1 cellular context compared by ENCODE assay signal in the genomic region with DNA sequence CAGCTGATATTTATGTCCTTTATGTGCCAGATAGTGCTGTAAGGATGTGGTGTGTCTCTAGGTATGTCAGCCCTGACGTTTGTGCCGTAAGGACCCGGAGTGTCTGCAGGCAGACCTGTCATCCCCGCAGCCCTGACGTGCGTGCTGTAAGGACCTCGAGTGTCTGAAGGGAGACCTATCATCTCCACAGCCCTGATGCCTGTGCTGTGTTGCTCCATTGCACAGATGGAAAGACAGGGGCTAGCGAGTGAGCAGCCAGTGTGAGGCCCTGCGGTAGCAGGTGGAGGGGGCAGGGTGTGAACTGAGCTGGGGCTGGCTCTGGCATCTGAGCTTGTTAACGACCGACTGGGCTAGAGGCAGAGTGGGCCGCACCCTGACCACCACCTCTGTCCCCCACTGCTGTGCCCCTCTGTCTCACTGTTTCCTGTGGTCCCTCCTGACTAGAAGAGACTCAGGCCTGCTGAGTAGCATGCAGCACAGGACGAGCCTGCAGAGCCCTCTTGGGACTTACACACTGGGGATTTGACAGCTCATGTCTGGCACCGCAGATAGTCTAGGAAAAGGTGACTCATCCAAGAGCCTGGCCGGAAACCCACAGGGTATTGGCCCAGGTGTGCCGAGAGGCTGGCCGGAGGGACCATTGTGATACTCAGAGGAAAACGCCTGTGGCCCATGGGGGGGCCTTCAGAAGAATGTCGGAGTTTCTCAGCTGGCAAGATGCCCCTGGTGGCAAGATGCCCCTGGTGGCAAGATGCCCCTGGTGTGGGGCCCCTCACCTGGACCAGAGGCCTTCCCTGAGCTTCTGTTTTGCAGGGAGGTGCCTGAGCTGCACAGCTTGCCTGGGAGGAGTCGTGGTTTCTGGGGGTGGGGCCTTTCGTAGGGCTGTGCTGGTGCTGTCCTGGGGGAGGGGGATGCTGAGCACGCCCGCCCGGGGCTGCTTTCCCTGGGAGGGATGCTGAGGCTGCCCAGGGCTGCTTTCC.
A peak's percentile ranks its signal among the peaks of the same experiment; 100 is the strongest.
TF ChIP-seq lines count a peak whose summit lies in the region.

No MANE protein-coding gene starts in this region.

TF ChIP-seq in HepG2, 621 proteins besides CTCF, POLR2A, EP300 and RAD21 (continued from another document):
- TF ChIP-seq, protein P1, sequence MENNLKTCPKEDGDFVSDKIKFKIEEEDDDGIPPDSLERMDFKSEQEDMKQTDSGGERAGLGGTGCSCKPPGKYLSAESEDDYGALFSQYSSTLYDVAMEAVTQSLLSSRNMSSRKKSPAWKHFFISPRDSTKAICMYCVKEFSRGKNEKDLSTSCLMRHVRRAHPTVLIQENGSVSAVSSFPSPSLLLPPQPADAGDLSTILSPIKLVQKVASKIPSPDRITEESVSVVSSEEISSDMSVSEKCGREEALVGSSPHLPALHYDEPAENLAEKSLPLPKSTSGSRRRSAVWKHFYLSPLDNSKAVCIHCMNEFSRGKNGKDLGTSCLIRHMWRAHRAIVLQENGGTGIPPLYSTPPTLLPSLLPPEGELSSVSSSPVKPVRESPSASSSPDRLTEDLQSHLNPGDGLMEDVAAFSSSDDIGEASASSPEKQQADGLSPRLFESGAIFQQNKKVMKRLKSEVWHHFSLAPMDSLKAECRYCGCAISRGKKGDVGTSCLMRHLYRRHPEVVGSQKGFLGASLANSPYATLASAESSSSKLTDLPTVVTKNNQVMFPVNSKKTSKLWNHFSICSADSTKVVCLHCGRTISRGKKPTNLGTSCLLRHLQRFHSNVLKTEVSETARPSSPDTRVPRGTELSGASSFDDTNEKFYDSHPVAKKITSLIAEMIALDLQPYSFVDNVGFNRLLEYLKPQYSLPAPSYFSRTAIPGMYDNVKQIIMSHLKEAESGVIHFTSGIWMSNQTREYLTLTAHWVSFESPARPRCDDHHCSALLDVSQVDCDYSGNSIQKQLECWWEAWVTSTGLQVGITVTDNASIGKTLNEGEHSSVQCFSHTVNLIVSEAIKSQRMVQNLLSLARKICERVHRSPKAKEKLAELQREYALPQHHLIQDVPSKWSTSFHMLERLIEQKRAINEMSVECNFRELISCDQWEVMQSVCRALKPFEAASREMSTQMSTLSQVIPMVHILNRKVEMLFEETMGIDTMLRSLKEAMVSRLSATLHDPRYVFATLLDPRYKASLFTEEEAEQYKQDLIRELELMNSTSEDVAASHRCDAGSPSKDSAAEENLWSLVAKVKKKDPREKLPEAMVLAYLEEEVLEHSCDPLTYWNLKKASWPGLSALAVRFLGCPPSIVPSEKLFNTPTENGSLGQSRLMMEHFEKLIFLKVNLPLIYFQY (CRISPR knock-in tag; IDR thresholded peaks at IDR 0.05; ENCODE audit: borderline replicate concordance) = no peak
- TF ChIP-seq, protein P2, sequence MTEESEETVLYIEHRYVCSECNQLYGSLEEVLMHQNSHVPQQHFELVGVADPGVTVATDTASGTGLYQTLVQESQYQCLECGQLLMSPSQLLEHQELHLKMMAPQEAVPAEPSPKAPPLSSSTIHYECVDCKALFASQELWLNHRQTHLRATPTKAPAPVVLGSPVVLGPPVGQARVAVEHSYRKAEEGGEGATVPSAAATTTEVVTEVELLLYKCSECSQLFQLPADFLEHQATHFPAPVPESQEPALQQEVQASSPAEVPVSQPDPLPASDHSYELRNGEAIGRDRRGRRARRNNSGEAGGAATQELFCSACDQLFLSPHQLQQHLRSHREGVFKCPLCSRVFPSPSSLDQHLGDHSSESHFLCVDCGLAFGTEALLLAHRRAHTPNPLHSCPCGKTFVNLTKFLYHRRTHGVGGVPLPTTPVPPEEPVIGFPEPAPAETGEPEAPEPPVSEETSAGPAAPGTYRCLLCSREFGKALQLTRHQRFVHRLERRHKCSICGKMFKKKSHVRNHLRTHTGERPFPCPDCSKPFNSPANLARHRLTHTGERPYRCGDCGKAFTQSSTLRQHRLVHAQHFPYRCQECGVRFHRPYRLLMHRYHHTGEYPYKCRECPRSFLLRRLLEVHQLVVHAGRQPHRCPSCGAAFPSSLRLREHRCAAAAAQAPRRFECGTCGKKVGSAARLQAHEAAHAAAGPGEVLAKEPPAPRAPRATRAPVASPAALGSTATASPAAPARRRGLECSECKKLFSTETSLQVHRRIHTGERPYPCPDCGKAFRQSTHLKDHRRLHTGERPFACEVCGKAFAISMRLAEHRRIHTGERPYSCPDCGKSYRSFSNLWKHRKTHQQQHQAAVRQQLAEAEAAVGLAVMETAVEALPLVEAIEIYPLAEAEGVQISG (CRISPR knock-in tag; IDR thresholded peaks at IDR 0.05) = no peak
- TF ChIP-seq SALL1 (CRISPR knock-in tag; IDR thresholded peaks at IDR 0.05) (no peak), TGIF2 (CRISPR knock-in tag; IDR thresholded peaks at IDR 0.05) (0 out of 2 replicates have a peak, but pooled peaks have one; percentile 18), FOSL1 (CRISPR knock-in tag; IDR thresholded peaks at IDR 0.05; ENCODE audit: borderline replicate concordance) (peak; percentile 52; the same call in 1 of the 2 replicates), TCF12 (IDR thresholded peaks at IDR 0.05) (no peak), TCF12 (CRISPR knock-in tag; IDR thresholded peaks at IDR 0.05) (no peak), GATAD1 (CRISPR knock-in tag; IDR thresholded peaks at IDR 0.05) (no peak), RFX5 (IDR thresholded peaks at IDR 0.05; ENCODE audit: low read depth, low read length) (no peak), DNMT3B (CRISPR knock-in tag; conservative IDR thresholded peaks at IDR 0.05) (no peak), ZFYVE20 (CRISPR knock-in tag; IDR thresholded peaks at IDR 0.05; ENCODE audit: borderline replicate concordance, low read depth) (no peak), HDAC2 (CRISPR knock-in tag; IDR thresholded peaks at IDR 0.05) (no peak), ZMYM4 (CRISPR knock-in tag; IDR thresholded peaks at IDR 0.05) (no peak), DMAP1 (CRISPR knock-in tag; IDR thresholded peaks at IDR 0.05) (no peak), MBNL3 (CRISPR knock-in tag; conservative IDR thresholded peaks at IDR 0.05) (no peak), ZBTB3 (CRISPR knock-in tag; IDR thresholded peaks at IDR 0.05; ENCODE audit: borderline replicate concordance, low read depth) (no peak), FOXM1 (CRISPR knock-in tag; IDR thresholded peaks at IDR 0.05) (no peak), FOSL2 (CRISPR knock-in tag; IDR thresholded peaks at IDR 0.05) (peak; percentile 92)
- TF ChIP-seq, protein P3, sequence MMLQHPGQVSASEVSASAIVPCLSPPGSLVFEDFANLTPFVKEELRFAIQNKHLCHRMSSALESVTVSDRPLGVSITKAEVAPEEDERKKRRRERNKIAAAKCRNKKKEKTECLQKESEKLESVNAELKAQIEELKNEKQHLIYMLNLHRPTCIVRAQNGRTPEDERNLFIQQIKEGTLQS (CRISPR knock-in tag; IDR thresholded peaks at IDR 0.05) = peak; percentile 42; the same call in 1 of the 2 replicates
